ENCODE assay signal across 8 cellular contexts in the genomic region with DNA sequence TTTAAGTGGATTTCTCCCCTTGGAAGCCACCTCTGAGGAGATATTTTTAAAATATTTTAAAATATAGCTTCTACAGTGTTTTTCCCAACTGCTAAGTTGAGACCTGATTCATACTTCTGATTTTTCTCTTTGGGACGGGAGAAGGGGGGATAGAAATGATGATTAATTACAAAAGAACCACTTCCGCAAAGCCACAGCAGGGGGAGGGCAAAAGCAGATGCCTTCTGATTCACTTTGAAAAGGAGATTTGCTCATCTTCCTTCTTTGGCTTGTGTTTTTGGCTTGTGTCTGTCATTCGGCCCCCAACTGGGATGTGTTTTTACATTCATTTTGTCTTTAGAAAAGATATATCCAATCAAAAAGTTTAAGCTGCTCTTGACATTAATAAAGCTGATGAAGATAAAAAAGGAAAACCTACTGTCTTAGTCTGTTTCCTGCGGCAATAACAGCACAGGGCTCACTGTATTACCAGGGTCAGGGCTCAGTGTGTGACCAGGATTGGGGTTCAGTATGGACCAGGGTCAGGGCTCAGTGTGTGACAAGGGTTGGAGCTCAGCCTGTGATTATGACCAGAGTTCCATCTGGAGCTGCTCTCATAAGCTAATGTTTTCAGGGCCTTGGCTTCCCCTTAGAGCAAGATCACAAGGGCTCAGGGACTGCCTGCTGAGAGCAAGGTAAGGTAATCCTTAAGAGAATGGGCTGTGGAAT.
DNase-seq lines count a peak whose midpoint lies in the region; ATAC-seq and TF ChIP-seq lines count a peak whose summit lies in the region.

No MANE protein-coding gene starts in this region.

- no peaks in the 10 kb centered on the region for H3K9me3 ChIP-seq in heart left ventricle

- no peaks in the 10 kb centered on the region for H3K36me3 ChIP-seq in heart left ventricle

- WGBS in heart left ventricle, 4 donors = 44 to 55% (median 49%) methylated on average over 4 of the region's 4 CpGs

- peak; percentile 41 for DNase-seq in Daoy (ENCODE audit: low read depth)
- DNase-seq in M059J (ENCODE audit: low read depth) = peak; percentile 75
- DNase-seq in epithelial cell of esophagus (ENCODE audit: low read depth) = peak; percentile 55
- no peak for DNase-seq in DMS79 treated with DMSO at 0.1 percent for 48 hours (lab: John Stamatoyannopoulos, UW)
- no peak for DNase-seq in heart left ventricle
- no peak for DNase-seq in NCI-H345 treated with DMSO at 0.1 percent for 48 hours (lab: John Stamatoyannopoulos, UW; ENCODE audit: unreplicated experiment)

- intact Hi-C loops in heart left ventricle (cut with DNase I) = no loop called here

- H3K27me3 ChIP-seq in heart left ventricle = peaks cover 0 to 17% (median 3%) of the 10 kb centered on the region in 9 donors

- no peak overlapping the region for H3K27ac ChIP-seq in heart left ventricle

- TF ChIP-seq POLR2A in heart left ventricle (IDR thresholded peaks at IDR 0.05) = no peak

- H3K4me3 ChIP-seq in epithelial cell of esophagus (ENCODE audit: low read length) = no peak overlapping the region
- no peak overlapping the region for H3K4me3 ChIP-seq in heart left ventricle

- no peaks in the 10 kb centered on the region for H3K4me1 ChIP-seq in heart left ventricle

- TF ChIP-seq CTCF in epithelial cell of esophagus (IDR thresholded peaks at IDR 0.05; ENCODE audit: insufficient read depth, low read depth, low read length, missing control alignments) (no peak), heart left ventricle (IDR thresholded peaks at IDR 0.05) (no peak)

- peak; percentile 76 for ATAC-seq in GM21526 (IDR thresholded peaks at IDR 0.05; ENCODE audit: low FRiP score, unreplicated experiment)
- no peak for ATAC-seq in HG03280 (IDR thresholded peaks at IDR 0.05; ENCODE audit: unreplicated experiment)
- ATAC-seq in heart left ventricle = no peak

Comparison
In these comparisons a context has a peak if more than half of its experiments do, and no peak if none do; other contexts are left out.
1. DNase-seq: peak in Daoy (single experiment), M059J (single experiment) and epithelial cell of esophagus (single experiment); none in DMS79 treated with DMSO at 0.1 percent for 48 hours (single experiment), heart left ventricle (0 of 5) and NCI-H345 treated with DMSO at 0.1 percent for 48 hours (single experiment).